In the genomic region with DNA sequence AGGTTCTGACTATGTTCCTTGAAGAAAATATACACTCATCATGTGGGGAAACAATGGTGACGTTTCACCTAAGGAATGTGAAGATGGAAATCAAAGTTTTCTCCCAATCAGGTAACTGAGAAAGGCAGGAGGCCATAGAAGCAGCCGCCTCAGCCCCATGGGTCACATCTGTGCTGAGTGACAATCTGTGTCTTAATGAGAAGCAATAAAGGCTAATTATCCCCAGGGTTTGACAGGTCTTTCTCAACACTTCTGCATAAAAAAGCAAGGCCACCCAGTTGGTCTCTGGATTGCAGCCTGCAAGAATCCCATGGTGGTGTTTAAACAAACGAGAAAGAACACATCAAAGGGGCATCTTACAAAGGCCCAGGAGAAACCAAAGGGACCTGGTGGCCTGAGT, we compare ENCODE assay signal across 24 cellular contexts.
DNase-seq lines count a peak whose midpoint lies in the region; ATAC-seq, FAIRE-seq and TF ChIP-seq lines count a peak whose summit lies in the region.
"Had no signal": no experiment of that assay in that cellular context is flagged by ENCODE, and none has a peak within 500 bp of the region (broad histone marks: within the 10 kb centered on the region; RNA-seq: fewer than 3 reads in every experiment).

No MANE protein-coding gene starts in this region.

- no peak overlapping the region for H3K9ac ChIP-seq in K562 (ENCODE audit: insufficient read depth in 1 of 2, low read depth in 2 of 2, low read length in 2 of 2)

- H3K9me3 ChIP-seq in breast epithelium (no peaks in the 10 kb centered on the region), K562 (replicated peaks; ENCODE audit: control insufficient read depth, insufficient read depth, low read depth, low read length) (no peaks in the 10 kb centered on the region)
- H3K9me3 ChIP-seq: body of pancreas, colonic mucosa, stomach had no signal

- DNase-seq in MCF 10A (ENCODE audit: unreplicated experiment), result no peak
- no peak for DNase-seq in breast epithelium (ENCODE audit: low spot score in 2 of 2)
- peak; percentile 36 for DNase-seq in NOMO-1 treated with DMSO at 0.1 percent for 48 hours (lab: John Stamatoyannopoulos, UW; ENCODE audit: unreplicated experiment)
- DNase-seq in K562 (ENCODE audit: extremely low read depth in 1 of 4, low spot score in 3 of 4), result no peak
- peak; percentile 13 for DNase-seq in sciatic nerve (ENCODE audit: low spot score)
- DNase-seq in RKO (ENCODE audit: low spot score), result no peak
- DNase-seq in activated naive CD4-positive, alpha-beta T cell treated with Interleukin-2 at 50 U/mL for 16 hours, result no peak
- DNase-seq: activated CD4-positive, alpha-beta T cell treated with anti-CD3 and anti-CD28 coated beads, Interleukin-2, amount 10 ng/mL, durations not matched to agents 7 days and 5 days; activated naive CD8-positive, alpha-beta T cell treated with anti-CD3 and anti-CD28 coated beads, Interleukin-2, amount 10 ng/mL, durations not matched to agents 7 days and 5 days; body of pancreas; colonic mucosa; COR-L47; DMS79 treated with DMSO at 0.1 percent for 48 hours; mammary epithelial cell; NCI-H1694 treated with DMSO at 0.1 percent for 48 hours; NCI-H526 treated with DMSO at 0.1 percent for 48 hours; retina; stomach had no signal

- H3K4me1 Mint-ChIP-seq in MCF 10A (ENCODE audit: insufficient read depth, unreplicated experiment), result peaks cover 49% of the 10 kb centered on the region
- H3K4me1 Mint-ChIP-seq: activated CD4-positive, alpha-beta T cell treated with anti-CD3 and anti-CD28 coated beads, Interleukin-2, amount 10 ng/mL, durations not matched to agents 7 days and 5 days; activated naive CD8-positive, alpha-beta T cell treated with anti-CD3 and anti-CD28 coated beads, Interleukin-2, amount 10 ng/mL, durations not matched to agents 7 days and 5 days; activated T-helper 17 cell treated with anti-CD3 and anti-CD28 coated beads, Interleukin-2, amount 50 U/mL, for 72 hours had no signal

- H3K4me3 Mint-ChIP-seq in MCF 10A (ENCODE audit: unreplicated experiment), result no peak overlapping the region
- H3K4me3 Mint-ChIP-seq: activated CD4-positive, alpha-beta T cell treated with anti-CD3 and anti-CD28 coated beads, Interleukin-2, amount 10 ng/mL, durations not matched to agents 7 days and 5 days; activated naive CD8-positive, alpha-beta T cell treated with anti-CD3 and anti-CD28 coated beads, Interleukin-2, amount 10 ng/mL, durations not matched to agents 7 days and 5 days; activated T-helper 17 cell treated with anti-CD3 and anti-CD28 coated beads, Interleukin-2, amount 50 U/mL, for 72 hours; T-helper 1 cell treated with Interleukin-12 subunit alpha and Interleukin-12 subunit beta and Interleukin-4 antibody, amounts not matched to agents 30 μg/mL and 1 μg/mL, for 36 hours; type B pancreatic cell had no signal

- H2AFZ ChIP-seq in K562 (ENCODE audit: low read depth, low read length), result no peak overlapping the region

- ATAC-seq in K562 (no peak), sciatic nerve (no peak), HG03520 (IDR thresholded peaks at IDR 0.05; ENCODE audit: unreplicated experiment) (no peak)
- ATAC-seq: activated T-helper 17 cell treated with anti-CD3 and anti-CD28 coated beads, Interleukin-2, amount 50 U/mL, for 72 hours; body of pancreas had no signal

- H3K36me3 ChIP-seq in breast epithelium (no peaks in the 10 kb centered on the region), K562 (ENCODE audit: control insufficient read depth, insufficient read depth, low read length) (no peaks in the 10 kb centered on the region)
- H3K36me3 ChIP-seq: colonic mucosa, stomach had no signal

- TF ChIP-seq POLR2A in breast epithelium (IDR thresholded peaks at IDR 0.05) (no peak), K562 (conservative IDR thresholded peaks at IDR 0.05) (no peak)

- peak overlapping the region; percentile 51 for H3K27ac Mint-ChIP-seq in MCF 10A (ENCODE audit: low read depth, unreplicated experiment)
- H3K27ac Mint-ChIP-seq: activated CD4-positive, alpha-beta T cell treated with anti-CD3 and anti-CD28 coated beads, Interleukin-2, amount 10 ng/mL, durations not matched to agents 7 days and 5 days; activated naive CD8-positive, alpha-beta T cell treated with anti-CD3 and anti-CD28 coated beads, Interleukin-2, amount 10 ng/mL, durations not matched to agents 7 days and 5 days; activated T-helper 17 cell treated with anti-CD3 and anti-CD28 coated beads, Interleukin-2, amount 50 U/mL, for 72 hours; T-helper 1 cell treated with Interleukin-12 subunit alpha and Interleukin-12 subunit beta and Interleukin-4 antibody, amounts not matched to agents 30 μg/mL and 1 μg/mL, for 36 hours; type B pancreatic cell had no signal

- BruUV-seq in MCF 10A (replicated peaks; lab: Mats Ljungman, UMichigan) (no TSS peak), K562 (replicated peaks; lab: Mats Ljungman, UMichigan) (no TSS peak)

- CTCF ChIA-PET in MCF 10A (lab: Yijun Ruan, JAX) (interaction anchor here (0.6 kb wide), 1 partner anchor 91 kb away, joined by 3 read pairs; no protein-coding TSS in a partner anchor), K562 (lab: Yijun Ruan, JAX; ENCODE audit: low intra/inter-chr PET ratio) (no interaction called here)

- H3K27me3 Mint-ChIP-seq in MCF 10A (ENCODE audit: insufficient read depth, unreplicated experiment), result no peaks in the 10 kb centered on the region
- H3K27me3 Mint-ChIP-seq: activated CD4-positive, alpha-beta T cell treated with anti-CD3 and anti-CD28 coated beads, Interleukin-2, amount 10 ng/mL, durations not matched to agents 7 days and 5 days; activated naive CD8-positive, alpha-beta T cell treated with anti-CD3 and anti-CD28 coated beads, Interleukin-2, amount 10 ng/mL, durations not matched to agents 7 days and 5 days; type B pancreatic cell had no signal

- H3K79me2 ChIP-seq in K562 (ENCODE audit: control insufficient read depth, insufficient read depth, low read length), result no peaks in the 10 kb centered on the region

- no peak overlapping the region for H3K4me2 ChIP-seq in K562 (ENCODE audit: insufficient read depth, low read length)

- in situ Hi-C loops in K562 (cut with MboI), result no loop called here

- TF ChIP-seq RAD21 in K562 (CRISPR knock-in tag; conservative IDR thresholded peaks at IDR 0.05 in 1 of 2, IDR thresholded peaks at IDR 0.05 in 1 of 2), result no peak

- H3K27ac ChIP-seq in breast epithelium, result no peak overlapping the region
- no peak overlapping the region for H3K27ac ChIP-seq in K562 (ENCODE audit: extremely low read depth, low read depth, low read length)
- H3K27ac ChIP-seq: body of pancreas, colonic mucosa, stomach had no signal

- no peaks in the 10 kb centered on the region for H3K9me1 ChIP-seq in K562 (ENCODE audit: control insufficient read depth, insufficient read depth, low read length)

- no peaks in the 10 kb centered on the region for H3K36me3 Mint-ChIP-seq in MCF 10A (ENCODE audit: insufficient read depth, unreplicated experiment)
- H3K36me3 Mint-ChIP-seq: activated naive CD8-positive, alpha-beta T cell treated with anti-CD3 and anti-CD28 coated beads, Interleukin-2, amount 10 ng/mL, durations not matched to agents 7 days and 5 days; type B pancreatic cell had no signal

- H4K20me1 ChIP-seq in K562 (replicated peaks; ENCODE audit: control insufficient read depth, insufficient read depth, low read length), result no peaks in the 10 kb centered on the region

- peaks cover 8% of the 10 kb centered on the region for H3K9me3 Mint-ChIP-seq in MCF 10A (ENCODE audit: unreplicated experiment)
- H3K9me3 Mint-ChIP-seq: activated naive CD8-positive, alpha-beta T cell treated with anti-CD3 and anti-CD28 coated beads, Interleukin-2, amount 10 ng/mL, durations not matched to agents 7 days and 5 days; T-helper 1 cell treated with Interleukin-12 subunit alpha and Interleukin-12 subunit beta and Interleukin-4 antibody, amounts not matched to agents 30 μg/mL and 1 μg/mL, for 36 hours had no signal

- WGBS in K562 (ENCODE audit: insufficient coverage, low coverage, missing lambda C conversion rate), result 7% methylated on average over 3 of the region's 3 CpGs

- intact Hi-C loops in MCF 10A (cut with micrococcal nuclease) (loop anchor here (10.0 kb wide), 1 partner anchor 82 kb away; no protein-coding TSS in a partner anchor), breast epithelium (cut with DNase I; ENCODE audit: low total_unique reads) (no loop called here), K562 (cut with micrococcal nuclease) (no loop called here), sciatic nerve (cut with DNase I) (no loop called here)

- H3K27me3 ChIP-seq in breast epithelium (no peaks in the 10 kb centered on the region), K562 (ENCODE audit: control insufficient read depth in 2 of 2, insufficient read depth in 2 of 2, low read length in 2 of 2) (no peaks in the 10 kb centered on the region; a peak in 2 of 5 replicates)
- H3K27me3 ChIP-seq: body of pancreas, colonic mucosa, stomach had no signal

- H3K4me1 ChIP-seq in breast epithelium (no peaks in the 10 kb centered on the region), K562 (replicated peaks in 1 of 2; ENCODE audit: control insufficient read depth in 2 of 2, insufficient read depth in 2 of 2, low read length in 2 of 2) (peaks cover 0 to 6% of the 10 kb centered on the region in 2 experiments; a peak in 3 of 5 replicates)
- H3K4me1 ChIP-seq: body of pancreas, colonic mucosa had no signal

- no peak for TF ChIP-seq EP300 in K562 (IDR thresholded peaks at IDR 0.05; ENCODE audit: low read length)

- H3K4me3 ChIP-seq in breast epithelium, result no peak overlapping the region
- no peak overlapping the region for H3K4me3 ChIP-seq in K562
- H3K4me3 ChIP-seq: body of pancreas, colonic mucosa, stomach had no signal

- no peak for FAIRE-seq in K562 (lab: Jason Lieb, UNC)
- FAIRE-seq: A204.1, H54 had no signal

- POLR2A ChIA-PET in MCF 10A (lab: Yijun Ruan, JAX), result interaction anchor here (4.9 kb wide), 1 partner anchor 113 kb away, joined by 30 read pairs; no protein-coding TSS in a partner anchor
- POLR2A ChIA-PET in K562 (lab: Yijun Ruan, JAX), result no interaction called here

- TF ChIP-seq CTCF in MCF 10A (IDR thresholded peaks at IDR 0.05; ENCODE audit: unreplicated experiment), result no peak
- no peak for TF ChIP-seq CTCF in breast epithelium (IDR thresholded peaks at IDR 0.05)
- no peak for TF ChIP-seq CTCF in K562 (IDR thresholded peaks at IDR 0.05 in 2 of 3, conservative IDR thresholded peaks at IDR 0.05 in 1 of 3; ENCODE audit: insufficient read depth in 2 of 3, low read depth in 1 of 3, low read length in 3 of 3)

TF ChIP-seq in K562, 482 proteins besides CTCF, POLR2A, EP300 and RAD21 (continues in another document):
- TF ChIP-seq FOXJ2 (tag; IDR thresholded peaks at IDR 0.05) (no peak), PHB2 (IDR thresholded peaks at IDR 0.05; ENCODE audit: low read depth) (no peak), ZNF586 (CRISPR knock-in tag; conservative IDR thresholded peaks at IDR 0.05) (no peak), ELF2 (CRISPR knock-in tag; IDR thresholded peaks at IDR 0.05) (no peak), SUPT5H (IDR thresholded peaks at IDR 0.05) (no peak)

Comparison
In these comparisons a context has a peak if more than half of its experiments do, and no peak if none do; other contexts are left out.
1. DNase-seq: peak in NOMO-1 treated with DMSO at 0.1 percent for 48 hours (single experiment) and sciatic nerve (single experiment); none in MCF 10A (single experiment), breast epithelium (0 of 2), K562 (0 of 4), RKO (single experiment) and activated naive CD4-positive, alpha-beta T cell treated with Interleukin-2 at 50 U/mL for 16 hours (single experiment).